1 cellular context compared by ENCODE assay signal in the genomic region with DNA sequence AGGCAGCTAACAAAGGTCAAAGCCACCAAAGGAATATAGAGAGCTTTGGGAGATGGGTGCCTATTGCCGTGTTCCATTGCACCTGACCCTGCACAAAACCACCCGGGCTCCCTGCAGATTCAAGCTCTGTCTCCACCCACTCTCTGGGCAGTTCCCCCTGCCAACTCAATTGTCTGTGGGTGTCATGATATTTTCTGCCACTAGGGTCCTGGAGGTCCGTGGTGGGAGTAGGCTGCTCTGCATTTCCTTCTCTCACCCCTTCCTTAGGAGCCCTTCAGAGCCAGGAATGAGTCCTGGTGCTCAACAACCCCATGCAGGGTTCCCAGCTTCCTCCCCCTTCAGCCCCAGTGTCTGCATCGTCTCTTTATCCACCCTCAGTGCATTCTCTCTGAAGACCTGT.
A peak's percentile ranks its signal among the peaks of the same experiment; 100 is the strongest.
TF ChIP-seq lines count a peak whose summit lies in the region.

No MANE protein-coding gene starts in this region.

TF ChIP-seq in HepG2, 621 proteins besides CTCF, POLR2A, EP300 and RAD21:
- TF ChIP-seq XRCC5 (optimal IDR thresholded peaks at IDR 0.05; ENCODE audit: low read length) (peak; percentile 19), STAT5B (CRISPR knock-in tag; IDR thresholded peaks at IDR 0.05) (no peak), CHCHD3 (CRISPR knock-in tag; IDR thresholded peaks at IDR 0.05) (no peak)
- TF ChIP-seq, protein P1, sequence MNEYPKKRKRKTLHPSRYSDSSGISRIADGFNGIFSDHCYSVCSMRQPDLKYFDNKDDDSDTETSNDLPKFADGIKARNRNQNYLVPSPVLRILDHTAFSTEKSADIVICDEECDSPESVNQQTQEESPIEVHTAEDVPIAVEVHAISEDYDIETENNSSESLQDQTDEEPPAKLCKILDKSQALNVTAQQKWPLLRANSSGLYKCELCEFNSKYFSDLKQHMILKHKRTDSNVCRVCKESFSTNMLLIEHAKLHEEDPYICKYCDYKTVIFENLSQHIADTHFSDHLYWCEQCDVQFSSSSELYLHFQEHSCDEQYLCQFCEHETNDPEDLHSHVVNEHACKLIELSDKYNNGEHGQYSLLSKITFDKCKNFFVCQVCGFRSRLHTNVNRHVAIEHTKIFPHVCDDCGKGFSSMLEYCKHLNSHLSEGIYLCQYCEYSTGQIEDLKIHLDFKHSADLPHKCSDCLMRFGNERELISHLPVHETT (CRISPR knock-in tag; conservative IDR thresholded peaks at IDR 0.05), result no peak
